In the genomic region with DNA sequence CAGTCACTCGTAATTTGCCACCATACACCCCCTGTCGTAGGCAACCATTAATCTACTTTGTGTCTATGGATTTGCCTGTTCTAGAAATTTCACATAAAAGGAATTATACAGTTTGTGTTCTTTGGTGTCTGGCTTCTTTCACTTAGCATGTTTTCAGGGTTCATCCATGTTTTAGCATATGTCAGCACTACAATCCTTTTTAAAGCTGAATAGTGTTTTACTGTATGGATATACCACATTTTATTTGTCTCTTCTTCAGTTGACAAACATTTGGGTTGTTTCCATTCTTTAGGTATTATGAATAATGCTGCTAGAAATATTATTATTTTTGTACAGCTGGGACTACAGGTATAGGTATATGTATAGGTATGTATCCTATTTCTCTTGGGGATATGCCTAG, we compare ENCODE assay signal across 1 cellular context.
TF ChIP-seq lines count a peak whose summit lies in the region.

No MANE protein-coding gene starts in this region.

TF ChIP-seq in SK-N-SH, 30 proteins besides CTCF, POLR2A, EP300 and RAD21 (continued from another document):
- TF ChIP-seq REST (IDR thresholded peaks at IDR 0.05; ENCODE audit: low read depth, low read length), result no peak
- TF ChIP-seq, protein P1, sequence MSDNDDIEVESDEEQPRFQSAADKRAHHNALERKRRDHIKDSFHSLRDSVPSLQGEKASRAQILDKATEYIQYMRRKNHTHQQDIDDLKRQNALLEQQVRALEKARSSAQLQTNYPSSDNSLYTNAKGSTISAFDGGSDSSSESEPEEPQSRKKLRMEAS (IDR thresholded peaks at IDR 0.05; ENCODE audit: low read depth), result no peak
- no peak for TF ChIP-seq TEAD4 (IDR thresholded peaks at IDR 0.05; ENCODE audit: borderline replicate concordance, insufficient read depth)
- no peak for TF ChIP-seq RCOR1 (IDR thresholded peaks at IDR 0.05; ENCODE audit: low read length)
- no peak for TF ChIP-seq USF2 (IDR thresholded peaks at IDR 0.05; ENCODE audit: borderline replicate concordance, low read depth, low read length)
- TF ChIP-seq FOXJ3 (CRISPR knock-in tag; IDR thresholded peaks at IDR 0.05), result no peak
